In genomic region chr12:1575799-1576401, GRCh38 we compare ENCODE assay signal across 12 cellular contexts. TPM values are rescaled to one million over a fixed set of nuclear protein-coding genes. Genes with fewer than 3 reads are reported as not detected.
DNase-seq lines count a peak whose midpoint lies in the region; ATAC-seq and TF ChIP-seq lines count a peak whose summit lies in the region.
"Had no signal": no experiment of that assay in that cellular context is flagged by ENCODE, and none has a peak within 500 bp of the region (broad histone marks: within the 10 kb centered on the region; RNA-seq: fewer than 3 reads in every experiment).

No MANE protein-coding gene starts in this region.

- TF ChIP-seq POLR2A in testis (IDR thresholded peaks at IDR 0.05), result no peak

- H3K9me3 ChIP-seq in testis, result no peaks in the 10 kb centered on the region

- H3K27ac ChIP-seq in brain microvascular endothelial cell (peak overlapping the region; percentile 41), testis (peak overlapping the region; percentile 63 to 71)

- DNase-seq in LNCaP clone FGC (ENCODE audit: low read depth) (no peak), brain microvascular endothelial cell (no peak), left colon (no peak), testis (peak; percentile 34), cerebellum (ENCODE audit: low spot score) (no peak)
- DNase-seq in stimulated activated CD4-positive, alpha-beta T cell treated with anti-CD3 and anti-CD28 coated beads, Interleukin-1b, Interleukin-23, amount 100 ng/mL, for 48 hours, result no peak
- DNase-seq: activated gamma-delta T cell treated with Interleukin-2 at 50 U/mL for 16 hours; GF-D8; naive thymus-derived CD4-positive, alpha-beta T cell; NCI-H2029 had no signal

- ATAC-seq in left colon, result peak; percentile 37
- ATAC-seq in GM18868 (IDR thresholded peaks at IDR 0.05; ENCODE audit: unreplicated experiment), result no peak
- no peak for ATAC-seq in HG03045 (IDR thresholded peaks at IDR 0.05; ENCODE audit: unreplicated experiment)
- ATAC-seq: naive thymus-derived CD4-positive, alpha-beta T cell had no signal

- intact Hi-C loops in left colon (cut with DNase I, micrococcal nuclease) (no loop called here), testis (cut with DNase I; ENCODE audit: low total_unique reads) (no loop called here)

- peaks cover 33% of the 10 kb centered on the region for H3K4me1 ChIP-seq in testis

- in situ Hi-C loops in brain microvascular endothelial cell (cut with HindIII; ENCODE audit: low pct_ligation_motif_present, low sequenced_read_pairs), result no loop called here

- peak overlapping the region; percentile 41 for H3K4me3 ChIP-seq in LNCaP clone FGC (ENCODE audit: low read depth, low read length)
- H3K4me3 ChIP-seq in brain microvascular endothelial cell (ENCODE audit: low read depth, low read length), result no peak overlapping the region
- H3K4me3 ChIP-seq in testis, result no peak overlapping the region

- no peaks in the 10 kb centered on the region for H3K27me3 ChIP-seq in brain microvascular endothelial cell (replicated peaks)
- no peaks in the 10 kb centered on the region for H3K27me3 ChIP-seq in testis

- no peaks in the 10 kb centered on the region for H3K36me3 ChIP-seq in brain microvascular endothelial cell (replicated peaks)
- no peaks in the 10 kb centered on the region for H3K36me3 ChIP-seq in testis (ENCODE audit: low read depth, missing control alignments)

- WGBS in testis, 2 donors, result 34 to 37% methylated on average over 12 of the region's 12 CpGs

- TF ChIP-seq CTCF in LNCaP clone FGC (IDR thresholded peaks at IDR 0.05; ENCODE audit: control insufficient read depth, extremely low read depth, insufficient read depth), result no peak
- no peak for TF ChIP-seq CTCF in brain microvascular endothelial cell (IDR thresholded peaks at IDR 0.05; ENCODE audit: low read depth, low read length, missing control alignments)
- no peak for TF ChIP-seq CTCF in testis (IDR thresholded peaks at IDR 0.05)

RNA-seq across cellular contexts. Expression of gene FBXL14, which starts 18.5 kb away (rescaled TPM):
- total RNA-seq in left colon, result 10 to 100 TPM; 32.6 to 40.8 TPM
- 10 to 100 TPM; 39.5 to 45.8 TPM for total RNA-seq in testis
- 50.2 TPM for polyA plus RNA-seq in testis (ENCODE audit: insufficient read depth, low read depth, low replicate concordance)
- 17.2 TPM for total RNA-seq in cerebellum

RNA-seq across cellular contexts. Expression of gene WNT5B, which starts 53.1 kb away (rescaled TPM):
- total RNA-seq in left colon (1 to 10 TPM; 4.5 to 9.4 TPM), testis (1 to 10 TPM; 4.6 to 5.8 TPM), cerebellum (4.9 TPM)
- polyA plus RNA-seq in testis (ENCODE audit: insufficient read depth, low read depth, low replicate concordance), result 4.9 TPM
- polyA plus RNA-seq: naive thymus-derived CD4-positive, alpha-beta T cell had no signal
